Comparison of ENCODE assay signal across 8 cellular contexts in the genomic region with DNA sequence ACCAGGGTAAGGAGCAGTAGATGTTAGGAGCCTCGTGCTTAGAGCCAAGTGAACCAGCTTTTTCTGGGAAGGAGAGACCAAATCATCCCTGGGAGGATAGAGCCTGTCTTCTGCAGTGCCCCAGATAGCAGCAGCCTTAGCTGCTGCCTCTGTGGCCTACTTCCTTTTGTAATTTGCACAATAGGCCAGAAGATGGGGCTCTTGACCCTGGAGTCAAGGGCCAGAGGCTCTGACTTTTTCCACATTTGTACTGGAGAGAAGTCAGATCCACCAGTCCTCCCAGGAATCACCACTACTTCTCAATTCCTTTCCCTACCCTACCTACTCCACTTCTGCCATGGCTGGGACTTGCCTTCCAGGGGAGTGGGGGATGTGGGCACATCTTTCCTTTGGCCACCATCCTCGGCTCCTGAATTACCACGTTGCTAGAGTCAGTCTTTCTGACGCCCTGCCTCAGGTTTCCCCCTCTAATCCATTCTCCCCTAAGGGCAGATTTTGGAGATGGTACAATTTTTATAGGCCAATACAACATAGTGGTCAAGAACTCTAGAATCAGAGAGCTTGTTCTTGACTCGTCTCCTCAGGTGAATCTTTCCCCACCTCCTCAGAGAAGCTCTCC. TPM values are rescaled to one million over a fixed set of nuclear protein-coding genes. Genes with fewer than 3 reads are reported as not detected.
A peak's percentile ranks its signal among the peaks of the same experiment; 100 is the strongest.
DNase-seq lines count a peak whose midpoint lies in the region; ATAC-seq and TF ChIP-seq lines count a peak whose summit lies in the region.

No MANE protein-coding gene starts in this region.

- H3K4me3 ChIP-seq in mammary epithelial cell (replicated peaks in 1 of 3; ENCODE audit: insufficient read depth in 1 of 3, low read depth in 2 of 3, low read length in 3 of 3), result no peak overlapping the region

- intact Hi-C loops in mammary epithelial cell (cut with micrococcal nuclease), result loop anchor here (1.0 to 2.0 kb wide), 7 partner anchors 111 to 559 kb away; a partner anchor contains a TSS

- no TSS peak for BruUV-seq in mammary epithelial cell (replicated peaks; lab: Mats Ljungman, UMichigan)

- WGBS in mammary epithelial cell (ENCODE audit: low coverage, missing lambda C conversion rate), result 75% methylated on average over 5 of the region's 5 CpGs

- no peak overlapping the region for H3K9ac ChIP-seq in mammary epithelial cell (ENCODE audit: insufficient read depth, low read length)

- H3K27ac ChIP-seq in mammary epithelial cell (ENCODE audit: insufficient read depth, low read depth, low read length), result no peak overlapping the region

- no peak overlapping the region for H3K4me3 Mint-ChIP-seq in stimulated activated naive B cell treated with anti-CD40 and anti-IgM and Interleukin-4, amounts not matched to agents 10 μg/mL and 1 μg/mL and 100 μg/mL, for 72 hours

- no peaks in the 10 kb centered on the region for H3K36me3 Mint-ChIP-seq in stimulated activated naive B cell treated with anti-CD40 and anti-IgM and Interleukin-4, amounts not matched to agents 10 μg/mL and 1 μg/mL and 100 μg/mL, for 72 hours

- no peaks in the 10 kb centered on the region for H3K27me3 ChIP-seq in mammary epithelial cell (ENCODE audit: insufficient read depth, low read length)

- H3K36me3 ChIP-seq in mammary epithelial cell (ENCODE audit: insufficient read depth, low read length), result no peaks in the 10 kb centered on the region

- no peaks in the 10 kb centered on the region for H3K79me2 ChIP-seq in mammary epithelial cell (ENCODE audit: insufficient read depth, low read length)

- H3K9me3 ChIP-seq in mammary epithelial cell (replicated peaks; ENCODE audit: insufficient read depth, low read length), result no peaks in the 10 kb centered on the region

- ATAC-seq in stimulated activated naive B cell treated with anti-CD40 and anti-IgM and Interleukin-4, amounts not matched to agents 10 μg/mL and 1 μg/mL and 100 μg/mL, for 72 hours (replicated peaks), result peak in 1 of 2 donors; percentile 34
- no peak for ATAC-seq in HG02642 (IDR thresholded peaks at IDR 0.05; ENCODE audit: poor library complexity, unreplicated experiment)

- in situ Hi-C loops in mammary epithelial cell (cut with MboI; ENCODE audit: low sequenced_read_pairs in 2 of 2), result loop anchor here (5.0 to 10.0 kb wide), 4 partner anchors 103 to 403 kb away; no protein-coding TSS in a partner anchor

- peaks cover 12 to 14% of the 10 kb centered on the region in 2 donors for H3K4me1 Mint-ChIP-seq in stimulated activated naive B cell treated with anti-CD40 and anti-IgM and Interleukin-4, amounts not matched to agents 10 μg/mL and 1 μg/mL and 100 μg/mL, for 72 hours

- no peaks in the 10 kb centered on the region for H4K20me1 ChIP-seq in mammary epithelial cell (ENCODE audit: insufficient read depth, low read length)

- peak; percentile 9 to 65 (median 23) for DNase-seq in stimulated activated CD4-positive, alpha-beta T cell treated with anti-CD3 and anti-CD28 coated beads, Interleukin-12 subunit alpha, Interleukin-12 subunit beta, amount 100 ng/mL, for 48 hours (ENCODE audit: low read depth in 2 of 3, low spot score in 1 of 3)
- no peak for DNase-seq in stimulated activated CD4-positive, alpha-beta T cell treated with anti-CD3 and anti-CD28 coated beads, Interleukin-4, amount 100 ng/mL, for 1 hour
- DNase-seq in NCI-H1417 treated with DMSO at 0.1 percent for 48 hours (lab: John Stamatoyannopoulos, UW), result peak; percentile 56
- DNase-seq in SW 1271 (lab: John Stamatoyannopoulos, UW), result peak; percentile 15 to 64
- peak; percentile 46 for DNase-seq in mammary epithelial cell
- DNase-seq in kidney glomerular epithelial cell (lab: John Stamatoyannopoulos, UW), result peak; percentile 73
- DNase-seq in stimulated activated naive B cell treated with anti-CD40 and anti-IgM and Interleukin-4, amounts not matched to agents 10 μg/mL and 1 μg/mL and 100 μg/mL, for 72 hours, result peak; percentile 35

- H2AFZ ChIP-seq in mammary epithelial cell (ENCODE audit: low read depth, low read length), result no peak overlapping the region

- no peak overlapping the region for H3K27ac Mint-ChIP-seq in stimulated activated naive B cell treated with anti-CD40 and anti-IgM and Interleukin-4, amounts not matched to agents 10 μg/mL and 1 μg/mL and 100 μg/mL, for 72 hours

- H3K4me2 ChIP-seq in mammary epithelial cell (ENCODE audit: insufficient read depth, low read depth, low read length), result no peak overlapping the region

- TF ChIP-seq CTCF in mammary epithelial cell (conservative IDR thresholded peaks at IDR 0.05 in 1 of 2, IDR thresholded peaks at IDR 0.05 in 1 of 2; ENCODE audit: extremely low read depth in 1 of 2, insufficient read depth in 1 of 2, low read depth in 1 of 2, low read length in 2 of 2), result peak; percentile 46 to 77

- no peaks in the 10 kb centered on the region for H3K9me3 Mint-ChIP-seq in stimulated activated naive B cell treated with anti-CD40 and anti-IgM and Interleukin-4, amounts not matched to agents 10 μg/mL and 1 μg/mL and 100 μg/mL, for 72 hours

- no peaks in the 10 kb centered on the region for H3K27me3 Mint-ChIP-seq in stimulated activated naive B cell treated with anti-CD40 and anti-IgM and Interleukin-4, amounts not matched to agents 10 μg/mL and 1 μg/mL and 100 μg/mL, for 72 hours

- dilution Hi-C loops in mammary epithelial cell (cut with HindIII; ENCODE audit: low sequenced_read_pairs), result no loop called here

- CTCF ChIA-PET in mammary epithelial cell (lab: Charles Lee; ENCODE audit: low non-redundant PET), result interaction anchor here (0.6 to 1.2 kb wide), 3 partner anchors 23 to 403 kb away, joined by 3 to 5 read pairs (median 5); no protein-coding TSS in a partner anchor

- peaks cover 5% of the 10 kb centered on the region for H3K4me1 ChIP-seq in mammary epithelial cell (ENCODE audit: insufficient read depth, low read length)

RNA-seq across cellular contexts. Expression of a gene that starts 3.3 kb away (rescaled TPM):
- total RNA-seq in mammary epithelial cell, result under 1 TPM; 0.07 to 0.50 TPM
- 0.17 TPM for polyA plus RNA-seq in mammary epithelial cell
- polyA minus RNA-seq in mammary epithelial cell, result not detected

RNA-seq across cellular contexts. Expression of a gene that starts 30.2 kb away (rescaled TPM):
- 10 to 100 TPM in 1 of 2 donors, 1 to 10 TPM in 1; 4.4 to 13.5 TPM for total RNA-seq in mammary epithelial cell
- 4.1 TPM for polyA plus RNA-seq in mammary epithelial cell
- 5.2 TPM for polyA minus RNA-seq in mammary epithelial cell
